14 cellular contexts compared by ENCODE assay signal in genomic region chr2:208269091-208269490, GRCh38. TPM values are rescaled to one million over a fixed set of nuclear protein-coding genes. Genes with fewer than 3 reads are reported as not detected.
DNase-seq lines count a peak whose midpoint lies in the region; ATAC-seq and TF ChIP-seq lines count a peak whose summit lies in the region.
"Had no signal": no experiment of that assay in that cellular context is flagged by ENCODE, and none has a peak within 500 bp of the region (broad histone marks: within the 10 kb centered on the region; RNA-seq: fewer than 3 reads in every experiment).

No MANE protein-coding gene starts in this region.

- H3K4me2 ChIP-seq in BLaER1 (peak overlapping the region; percentile 94), PC-3 (ENCODE audit: low read length) (no peak overlapping the region)

- no peak for DNase-seq in GM10266 (ENCODE audit: extremely low spot score)
- DNase-seq in PC-3 = no peak
- no peak for DNase-seq in foreskin keratinocyte
- DNase-seq in stimulated activated CD4-positive, alpha-beta T cell treated with anti-CD3 and anti-CD28 coated beads, Interleukin-2, amount 100 ng/mL, for 48 hours = no peak
- DNase-seq in stimulated activated CD8-positive, alpha-beta memory T cell treated with anti-CD3 and anti-CD28 coated beads, Interleukin-4, amount 100 ng/mL, for 48 hours = no peak
- DNase-seq in natural killer cell treated with Interleukin-12 subunit alpha and Interleukin-12 subunit beta and Interleukin-15 and Interleukin-18, amount 100 ng/mL, for 72 hours (ENCODE audit: low spot score) = no peak
- DNase-seq in NCI-H1436 (lab: John Stamatoyannopoulos, UW) = no peak
- DNase-seq: activated CD4-positive, alpha-beta T cell treated with anti-CD3 and anti-CD28 coated beads for 48 hours; activated gamma-delta T cell treated with Interleukin-2 at 50 U/mL for 16 hours; left colon; naive thymus-derived CD4-positive, alpha-beta T cell; NCI-H2081 treated with DMSO at 0.1 percent for 48 hours; sigmoid colon had no signal

- CTCF ChIA-PET in PC-3 (lab: Charles Lee) = no interaction called here

- no peak for ATAC-seq in PC-3
- no peak for ATAC-seq in foreskin keratinocyte
- ATAC-seq in natural killer cell treated with Interleukin-12 subunit alpha and Interleukin-12 subunit beta and Interleukin-15 and Interleukin-18, amount 100 ng/mL, for 72 hours = no peak
- ATAC-seq: left colon; naive thymus-derived CD4-positive, alpha-beta T cell had no signal

- no peaks in the 10 kb centered on the region for H3K27me3 Mint-ChIP-seq in natural killer cell treated with Interleukin-12 subunit alpha and Interleukin-12 subunit beta and Interleukin-15 and Interleukin-18, amount 100 ng/mL, for 72 hours
- H3K27me3 Mint-ChIP-seq: naive thymus-derived CD4-positive, alpha-beta T cell had no signal

- H3K36me3 Mint-ChIP-seq in natural killer cell treated with Interleukin-12 subunit alpha and Interleukin-12 subunit beta and Interleukin-15 and Interleukin-18, amount 100 ng/mL, for 72 hours = peaks cover 11% of the 10 kb centered on the region

- peaks cover 42% of the 10 kb centered on the region for H3K79me2 ChIP-seq in PC-3 (ENCODE audit: low read length)

- H3K4me3 Mint-ChIP-seq in natural killer cell treated with Interleukin-12 subunit alpha and Interleukin-12 subunit beta and Interleukin-15 and Interleukin-18, amount 100 ng/mL, for 72 hours = no peak overlapping the region

- peaks cover 44% of the 10 kb centered on the region for H3K36me3 ChIP-seq in BLaER1
- peaks cover 21% of the 10 kb centered on the region for H3K36me3 ChIP-seq in PC-3 (ENCODE audit: low read depth, low read length)

- H3K9me2 ChIP-seq in PC-3 (replicated peaks; ENCODE audit: low read length) = no peaks in the 10 kb centered on the region

- H4K20me1 ChIP-seq in BLaER1 = peaks cover 56% of the 10 kb centered on the region
- no peaks in the 10 kb centered on the region; the same call in 1 of the 2 replicates for H4K20me1 ChIP-seq in PC-3 (ENCODE audit: low read length)

- POLR2A ChIA-PET in PC-3 (lab: Charles Lee; ENCODE audit: unreplicated experiment) = no interaction called here

- H3K27ac ChIP-seq in BLaER1 (0 out of 2 replicates have a peak overlapping the region, but pooled peaks have one; percentile 96), PC-3 (ENCODE audit: low read length) (no peak overlapping the region), foreskin keratinocyte (no peak overlapping the region)
- H3K27ac ChIP-seq: sigmoid colon had no signal

- H3K9me3 Mint-ChIP-seq in natural killer cell treated with Interleukin-12 subunit alpha and Interleukin-12 subunit beta and Interleukin-15 and Interleukin-18, amount 100 ng/mL, for 72 hours = no peaks in the 10 kb centered on the region
- H3K9me3 Mint-ChIP-seq: naive thymus-derived CD4-positive, alpha-beta T cell had no signal

- no peak overlapping the region for H3K27ac Mint-ChIP-seq in natural killer cell treated with Interleukin-12 subunit alpha and Interleukin-12 subunit beta and Interleukin-15 and Interleukin-18, amount 100 ng/mL, for 72 hours

- intact Hi-C loops in PC-3 (cut with micrococcal nuclease) = loop anchor here (5.0 kb wide), 1 partner anchor 647 kb away; no protein-coding TSS in a partner anchor

- BruUV-seq in PC-3 (replicated peaks; lab: Mats Ljungman, UMichigan) = no TSS peak

- no peak overlapping the region for H3K9ac ChIP-seq in BLaER1
- no peak overlapping the region for H3K9ac ChIP-seq in PC-3 (ENCODE audit: low read length)

- H3K4me3 ChIP-seq in BLaER1 (no peak overlapping the region; the same call in 1 of the 2 replicates), PC-3 (ENCODE audit: low read length) (no peak overlapping the region)
- H3K4me3 ChIP-seq: sigmoid colon had no signal

- H3K4me1 Mint-ChIP-seq in natural killer cell treated with Interleukin-12 subunit alpha and Interleukin-12 subunit beta and Interleukin-15 and Interleukin-18, amount 100 ng/mL, for 72 hours (ENCODE audit: low read depth in 2 of 2) = peaks cover 30 to 44% of the 10 kb centered on the region in 2 donors

- H2AFZ ChIP-seq in PC-3 (ENCODE audit: low read length) = no peak overlapping the region

- peak; percentile 11 for TF ChIP-seq CTCF in GM10266 (IDR thresholded peaks at IDR 0.05; ENCODE audit: control insufficient read depth, insufficient read depth, low read depth, missing control alignments)
- peak; percentile 36 for TF ChIP-seq CTCF in PC-3 (conservative IDR thresholded peaks at IDR 0.05; ENCODE audit: low read depth, low read length)
- peak; percentile 37 for TF ChIP-seq CTCF in foreskin keratinocyte (conservative IDR thresholded peaks at IDR 0.05)

- H3K27me3 ChIP-seq in BLaER1 (no peaks in the 10 kb centered on the region), PC-3 (ENCODE audit: low read length) (no peaks in the 10 kb centered on the region), foreskin keratinocyte (no peaks in the 10 kb centered on the region)
- H3K27me3 ChIP-seq: sigmoid colon had no signal

- H3K9me3 ChIP-seq in BLaER1 = no peaks in the 10 kb centered on the region
- no peaks in the 10 kb centered on the region for H3K9me3 ChIP-seq in PC-3 (ENCODE audit: low read length)
- H3K9me3 ChIP-seq: sigmoid colon had no signal

- no peaks in the 10 kb centered on the region for H3F3A ChIP-seq in PC-3 (ENCODE audit: low read length, unreplicated experiment)

- peaks cover 36% of the 10 kb centered on the region for H3K4me1 ChIP-seq in BLaER1
- H3K4me1 ChIP-seq in PC-3 (ENCODE audit: insufficient read depth, low read length) = peaks cover 23% of the 10 kb centered on the region
- H3K4me1 ChIP-seq in foreskin keratinocyte = peaks cover 4% of the 10 kb centered on the region

RNA-seq across cellular contexts. Expression of gene PIKFYVE, which starts 3.0 kb away (rescaled TPM):
- total RNA-seq in PC-3 (2014; rRNA removed) = 18.8 and 19.4 TPM in 2 replicates
- 18.1 and 19.5 TPM in 2 replicates for total RNA-seq in foreskin keratinocyte
- polyA plus RNA-seq in foreskin keratinocyte = 1.5 and 1.8 TPM in 2 replicates
- total RNA-seq in natural killer cell treated with Interleukin-12 subunit alpha and Interleukin-12 subunit beta and Interleukin-15 and Interleukin-18, amount 100 ng/mL, for 72 hours = 10 to 100 TPM; 25.6 to 29.9 TPM

RNA-seq across cellular contexts. Expression of gene IDH1, which starts 14.2 kb away (rescaled TPM):
- total RNA-seq in PC-3 (2014; rRNA removed) = 71.5 and 73.6 TPM in 2 replicates
- total RNA-seq in foreskin keratinocyte = 129 and 130 TPM in 2 replicates
- 72.0 and 80.0 TPM in 2 replicates for polyA plus RNA-seq in foreskin keratinocyte
- 10 to 100 TPM; 18.9 to 30.5 TPM for total RNA-seq in natural killer cell treated with Interleukin-12 subunit alpha and Interleukin-12 subunit beta and Interleukin-15 and Interleukin-18, amount 100 ng/mL, for 72 hours
